20 cellular contexts compared by ENCODE assay signal in the genomic region with DNA sequence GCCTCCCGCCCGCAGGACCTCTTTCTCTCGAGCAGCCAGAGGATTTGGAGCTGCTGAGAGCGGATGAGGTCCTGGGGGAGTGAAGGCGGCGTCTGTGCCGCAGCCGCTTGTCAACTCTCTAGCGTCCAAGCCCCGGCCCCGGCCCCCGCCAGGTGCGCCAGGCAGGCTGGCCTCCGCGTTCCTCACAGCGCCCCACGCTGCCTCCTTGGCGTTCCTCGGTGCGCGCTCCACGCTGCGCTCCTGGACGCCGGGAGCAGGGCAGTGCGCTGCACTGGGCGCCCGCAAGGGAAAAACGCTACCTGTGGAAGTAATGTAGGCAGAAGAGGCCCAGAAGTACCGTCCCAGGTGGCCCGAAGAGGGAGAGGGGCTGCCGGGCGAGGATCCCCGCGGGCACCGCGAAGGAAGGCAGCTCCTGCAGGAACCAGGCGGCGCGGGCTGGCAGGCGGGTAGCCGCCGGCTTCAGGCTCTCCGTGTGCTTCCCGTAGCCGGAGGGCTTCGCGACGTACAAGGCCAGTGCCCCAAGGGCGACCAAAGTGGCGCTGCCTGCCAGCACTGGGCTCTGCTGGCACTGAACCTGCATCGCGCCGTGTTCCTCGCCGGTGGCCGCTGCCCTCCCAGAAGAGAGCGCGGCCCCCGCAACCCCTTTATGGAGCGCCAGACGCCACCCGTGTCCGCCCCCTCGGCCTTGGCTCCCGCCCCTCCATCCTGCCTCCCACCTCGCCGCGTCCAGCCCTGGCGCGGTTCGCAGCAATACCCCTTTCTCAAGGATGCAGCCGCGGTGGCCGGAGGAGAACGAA. TPM values are rescaled to one million over a fixed set of nuclear protein-coding genes. Genes with fewer than 3 reads are reported as not detected.
DNase-seq lines count a peak whose midpoint lies in the region; ATAC-seq, FAIRE-seq and TF ChIP-seq lines count a peak whose summit lies in the region.
"Had no signal": no experiment of that assay in that cellular context is flagged by ENCODE, and none has a peak within 500 bp of the region (broad histone marks: within the 10 kb centered on the region; RNA-seq: fewer than 3 reads in every experiment).

A gene with protein sequence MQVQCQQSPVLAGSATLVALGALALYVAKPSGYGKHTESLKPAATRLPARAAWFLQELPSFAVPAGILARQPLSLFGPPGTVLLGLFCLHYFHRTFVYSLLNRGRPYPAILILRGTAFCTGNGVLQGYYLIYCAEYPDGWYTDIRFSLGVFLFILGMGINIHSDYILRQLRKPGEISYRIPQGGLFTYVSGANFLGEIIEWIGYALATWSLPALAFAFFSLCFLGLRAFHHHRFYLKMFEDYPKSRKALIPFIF (minus strand): TSS at position 618 of the 797 bp plus-strand sequence. CDS start 38 bp downstream, at position 580.

- H3K4me1 Mint-ChIP-seq in brain = no peaks in the 10 kb centered on the region
- H3K4me1 Mint-ChIP-seq: activated CD4-positive, alpha-beta T cell treated with anti-CD3 and anti-CD28 coated beads, Interleukin-2, amount 10 ng/mL, durations not matched to agents 24 days and 14 days had no signal

- H3K4me2 ChIP-seq in keratinocyte (ENCODE audit: control insufficient read depth, extremely low read depth, insufficient read depth, low read depth, low read length) (no peak within 1 kb of the TSS), smooth muscle cell (peak within 1 kb of the TSS; percentile 61), PC-3 (ENCODE audit: low read length) (no peak within 1 kb of the TSS)

- H3K9me3 Mint-ChIP-seq in brain = peaks cover 2 to 17% (median 6%) of the 10 kb centered on the region in 5 experiments

- no peaks in the 10 kb centered on the region for H3F3A ChIP-seq in smooth muscle cell (ENCODE audit: low read depth)
- H3F3A ChIP-seq in PC-3 (ENCODE audit: low read length, unreplicated experiment) = no peaks in the 10 kb centered on the region

- H2AFZ ChIP-seq in keratinocyte (ENCODE audit: control insufficient read depth, low read length) (peak within 1 kb of the TSS; percentile 30), smooth muscle cell (ENCODE audit: low read depth) (no peak within 1 kb of the TSS), PC-3 (ENCODE audit: low read length) (no peak within 1 kb of the TSS)

- no peaks in the 10 kb centered on the region for H3K4me1 ChIP-seq in keratinocyte (ENCODE audit: control insufficient read depth, extremely low read depth, insufficient read depth, low read length)
- H3K4me1 ChIP-seq in smooth muscle cell (ENCODE audit: low read depth) = peaks cover 4% of the 10 kb centered on the region
- H3K4me1 ChIP-seq in PC-3 (ENCODE audit: insufficient read depth, low read length) = no peaks in the 10 kb centered on the region

- DNase-seq in NCI-H1105 treated with DMSO at 0.1 percent for 48 hours (lab: John Stamatoyannopoulos, UW) (peak; percentile 19), NCI-H1105 (lab: John Stamatoyannopoulos, UW) (no peak), keratinocyte (ENCODE audit: low read depth, low spot score) (no peak), smooth muscle cell (lab: John Stamatoyannopoulos, UW; ENCODE audit: unreplicated experiment) (no peak), pons (ENCODE audit: low spot score) (no peak), PC-3 (no peak)
- no peak for DNase-seq in stimulated activated CD4-positive, alpha-beta T cell treated with anti-CD3 and anti-CD28 coated beads, Interleukin-4, amount 100 ng/mL, for 24 hours
- DNase-seq: activated CD4-positive, alpha-beta T cell treated with anti-CD3 and anti-CD28 coated beads, Interleukin-2, amount 10 ng/mL, durations not matched to agents 24 days and 14 days; foreskin melanocyte; left ventricle myocardium superior; NCI-H226; occipital lobe; T-helper 17 cell had no signal

- H3K27ac ChIP-seq in keratinocyte (ENCODE audit: control insufficient read depth, insufficient read depth, low read length) (no peak within 1 kb of the TSS), smooth muscle cell (ENCODE audit: low read depth) (no peak within 1 kb of the TSS), PC-3 (ENCODE audit: low read length) (no peak within 1 kb of the TSS)
- H3K27ac ChIP-seq: HL-60 had no signal

- ATAC-seq in PC-3 = no peak
- ATAC-seq: left ventricle myocardium superior, T-helper 17 cell had no signal

- H3K27me3 ChIP-seq in keratinocyte (ENCODE audit: control insufficient read depth, extremely low read depth, insufficient read depth, low read length) (peaks cover 55% of the 10 kb centered on the region), smooth muscle cell (ENCODE audit: low read depth) (peaks cover 62% of the 10 kb centered on the region), PC-3 (ENCODE audit: low read length) (peaks cover 28% of the 10 kb centered on the region)

- H3K27me3 Mint-ChIP-seq in brain = peaks cover 64% of the 10 kb centered on the region

- no peak within 1 kb of the TSS for H3K27ac Mint-ChIP-seq in brain
- H3K27ac Mint-ChIP-seq: activated CD4-positive, alpha-beta T cell treated with anti-CD3 and anti-CD28 coated beads, Interleukin-2, amount 10 ng/mL, durations not matched to agents 24 days and 14 days; T-helper 17 cell had no signal

- H4K20me1 ChIP-seq in keratinocyte (ENCODE audit: control insufficient read depth, extremely low read depth, insufficient read depth, low read length) (no peaks in the 10 kb centered on the region), smooth muscle cell (ENCODE audit: low read depth) (no peaks in the 10 kb centered on the region), PC-3 (ENCODE audit: low read length) (no peaks in the 10 kb centered on the region)

- CTCF ChIA-PET in PC-3 (lab: Charles Lee) = no interaction called here

- no peaks in the 10 kb centered on the region for H3K79me2 ChIP-seq in keratinocyte (ENCODE audit: control insufficient read depth, insufficient read depth, low read length)
- no peaks in the 10 kb centered on the region for H3K79me2 ChIP-seq in smooth muscle cell (ENCODE audit: low read depth)
- H3K79me2 ChIP-seq in PC-3 (ENCODE audit: low read length) = no peaks in the 10 kb centered on the region

- H3K9me2 ChIP-seq in PC-3 (replicated peaks; ENCODE audit: low read length) = no peaks in the 10 kb centered on the region

- H3K9me3 ChIP-seq in keratinocyte (ENCODE audit: control insufficient read depth, low read depth, low read length) (no peaks in the 10 kb centered on the region), smooth muscle cell (replicated peaks; ENCODE audit: low read depth) (no peaks in the 10 kb centered on the region), PC-3 (ENCODE audit: low read length) (no peaks in the 10 kb centered on the region)

- H3K9me1 ChIP-seq in keratinocyte (ENCODE audit: control insufficient read depth, extremely low read depth, insufficient read depth, low read length) = no peaks in the 10 kb centered on the region

- H3K4me3 ChIP-seq in keratinocyte (ENCODE audit: control insufficient read depth in 2 of 3, extremely low read depth in 1 of 3, insufficient read depth in 2 of 3, low read depth in 1 of 3, low read length in 3 of 3) (no peak within 1 kb of the TSS), smooth muscle cell (no peak within 1 kb of the TSS), PC-3 (ENCODE audit: low read length) (no peak within 1 kb of the TSS)

- FAIRE-seq in keratinocyte (lab: Jason Lieb, UNC) = no peak
- FAIRE-seq: astrocyte, H54 had no signal

- H3K4me3 Mint-ChIP-seq in brain = peak within 1 kb of the TSS in 3 of 5 experiments; percentile 53 to 71 (median 63)
- H3K4me3 Mint-ChIP-seq: activated CD4-positive, alpha-beta T cell treated with anti-CD3 and anti-CD28 coated beads, Interleukin-2, amount 10 ng/mL, durations not matched to agents 24 days and 14 days; T-helper 17 cell had no signal

- H3K36me3 Mint-ChIP-seq in brain = no peaks in the 10 kb centered on the region

- POLR2A ChIA-PET in PC-3 (lab: Charles Lee; ENCODE audit: unreplicated experiment) = no interaction called here

- H3K36me3 ChIP-seq in keratinocyte (ENCODE audit: control insufficient read depth in 2 of 2, extremely low read depth in 1 of 2, insufficient read depth in 2 of 2, low read length in 2 of 2) (no peaks in the 10 kb centered on the region), smooth muscle cell (ENCODE audit: low read depth) (no peaks in the 10 kb centered on the region), PC-3 (ENCODE audit: low read depth, low read length) (no peaks in the 10 kb centered on the region)

- TF ChIP-seq CTCF in brain (conservative IDR thresholded peaks at IDR 0.05) (no peak), keratinocyte (optimal IDR thresholded peaks at IDR 0.05 in 1 of 3, IDR thresholded peaks at IDR 0.05 in 1 of 3, conservative IDR thresholded peaks at IDR 0.05 in 1 of 3; ENCODE audit: extremely low read depth in 1 of 3, insufficient read depth in 2 of 3, low read length in 3 of 3) (no peak), smooth muscle cell (IDR thresholded peaks at IDR 0.05; ENCODE audit: borderline replicate concordance, insufficient read depth, poor library complexity, severe bottlenecking) (no peak), PC-3 (conservative IDR thresholded peaks at IDR 0.05; ENCODE audit: low read depth, low read length) (no peak)

- intact Hi-C loops in PC-3 (cut with micrococcal nuclease) = no loop called here

- no peak within 1 kb of the TSS for H3K9ac ChIP-seq in keratinocyte (ENCODE audit: control insufficient read depth, extremely low read depth, insufficient read depth, low read length)
- no peak within 1 kb of the TSS for H3K9ac ChIP-seq in smooth muscle cell (ENCODE audit: low read depth)
- no peak within 1 kb of the TSS for H3K9ac ChIP-seq in PC-3 (ENCODE audit: low read length)

- 3% methylated on average over 64 of the region's 76 CpGs for WGBS in smooth muscle cell (ENCODE audit: low lambda C conversion rate)

- dilution Hi-C loops in keratinocyte (cut with MboI; ENCODE audit: extremely low pct_ligation_motif_present, low sequenced_read_pairs) = no loop called here

- no TSS peak for BruUV-seq in PC-3 (replicated peaks; lab: Mats Ljungman, UMichigan)

RNA-seq across cellular contexts. Expression of the gene that starts here (rescaled TPM):
- polyA plus RNA-seq in brain (ENCODE audit: insufficient read depth, low read depth, low replicate concordance) = not detected
- 0.02 to 0.28 TPM (median 0.04 TPM) in 3 replicates for polyA plus RNA-seq in keratinocyte
- polyA plus RNA-seq in keratinocyte (2011; ENCODE audit: low read depth) = 0.20 TPM
- 0.12 and 0.16 TPM in 2 replicates for polyA plus RNA-seq in keratinocyte (2011; cell fraction: cytosol; rRNA removed)
- polyA plus RNA-seq in keratinocyte (2011; cell fraction: nucleus; rRNA removed) = 0.41 and 0.42 TPM in 2 replicates
- polyA plus RNA-seq in keratinocyte (2012; ENCODE audit: low replicate concordance) = 0.02 and 0.44 TPM in 2 replicates
- 0.20 TPM in 1 of 3 replicates, not detected in the others for polyA minus RNA-seq in keratinocyte
- 0.58 TPM for polyA minus RNA-seq in keratinocyte (2011; cell fraction: cytosol; rRNA and poly(A)+ RNA removed)
- 0.21 and 0.54 TPM in 2 replicates for polyA minus RNA-seq in keratinocyte (2011; cell fraction: nucleus; rRNA and poly(A)+ RNA removed)
- 0.04 and 0.09 TPM in 2 replicates for total RNA-seq in smooth muscle cell
- polyA plus RNA-seq in smooth muscle cell = not detected in 2 replicates
- total RNA-seq in PC-3 (2014; rRNA removed) = 0.07 TPM in 1 of 2 replicates, not detected in the other
- total RNA-seq: A673; activated CD4-positive, alpha-beta T cell treated with anti-CD3 and anti-CD28 coated beads, Interleukin-2, amount 10 ng/mL, durations not matched to agents 24 days and 14 days; astrocyte; dermis microvascular lymphatic vessel endothelial cell; left ventricle myocardium superior; M059J; occipital lobe; T-helper 17 cell had no signal
